Comparison of ENCODE assay signal across 8 cellular contexts in the genomic region with DNA sequence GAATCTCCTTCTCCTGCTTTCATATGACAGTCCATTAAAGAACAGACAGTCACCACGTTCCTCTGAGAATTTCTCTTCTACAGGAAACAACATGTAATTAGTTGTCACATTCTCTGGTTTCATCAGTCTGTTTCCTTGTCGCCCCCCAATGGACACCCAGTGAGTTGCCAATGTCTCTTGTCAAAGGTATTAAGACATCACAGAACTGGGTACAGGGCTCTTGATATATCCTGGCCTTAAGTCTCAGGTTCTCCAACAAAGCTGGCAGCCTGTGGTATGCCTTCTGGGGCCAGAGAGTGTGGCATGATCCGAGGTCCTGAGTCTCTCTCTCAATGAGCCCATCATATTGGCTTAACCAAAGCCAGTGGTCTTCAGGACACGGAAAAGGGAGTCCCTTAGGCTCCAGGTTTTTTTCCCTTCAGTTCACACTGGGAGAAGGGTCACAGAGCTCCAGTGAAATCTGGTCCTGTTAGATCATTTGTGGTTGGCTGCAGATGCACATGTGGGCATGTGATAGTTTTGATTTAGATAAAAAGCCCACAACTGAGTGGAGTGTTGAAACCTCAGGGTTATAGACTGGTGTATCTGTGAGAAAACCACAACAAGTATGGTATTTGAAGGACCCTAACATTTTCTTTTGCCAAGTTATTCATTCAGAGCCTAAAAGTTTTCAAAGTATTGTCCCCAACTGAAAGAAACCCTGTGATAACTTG. TPM values are rescaled to one million over a fixed set of nuclear protein-coding genes. Genes with fewer than 3 reads are reported as not detected.
DNase-seq lines count a peak whose midpoint lies in the region; ATAC-seq and TF ChIP-seq lines count a peak whose summit lies in the region.

No MANE protein-coding gene starts in this region.

- H3K4me3 ChIP-seq in PC-9 = no peak overlapping the region
- no peak overlapping the region for H3K4me3 ChIP-seq in dorsolateral prefrontal cortex
- H3K4me3 ChIP-seq in mucosa of descending colon = no peak overlapping the region

- H3K27me3 ChIP-seq in PC-9 (ENCODE audit: insufficient read depth, low read depth) (peaks cover 72% of the 10 kb centered on the region), dorsolateral prefrontal cortex (peaks cover 0 to 10% (median 0%) of the 10 kb centered on the region in 45 donors)

- no peaks in the 10 kb centered on the region for H3F3A ChIP-seq in PC-9 (ENCODE audit: insufficient read depth, low read depth)

- peak; percentile 62 for DNase-seq in Ammon's horn (ENCODE audit: low spot score)
- DNase-seq in PC-9 = peak in 1 of 2 experiments; percentile 21
- peak in 2 of 10 donors; percentile 47 to 71 for DNase-seq in dorsolateral prefrontal cortex
- peak in 2 of 3 donors; percentile 51 to 72 for DNase-seq in mucosa of descending colon
- DNase-seq in occipital lobe (lab: John Stamatoyannopoulos, UW) = no peak

- POLR2A ChIA-PET in PC-9 (lab: Charles Lee; ENCODE audit: unreplicated experiment) = no interaction called here

- no peaks in the 10 kb centered on the region for H3K79me2 ChIP-seq in PC-9 (ENCODE audit: low read depth)

- H3K27ac ChIP-seq in PC-9 = no peak overlapping the region
- H3K27ac ChIP-seq in dorsolateral prefrontal cortex = no peak overlapping the region

- no peaks in the 10 kb centered on the region for H3K9me2 ChIP-seq in PC-9 (ENCODE audit: insufficient read depth)

- H3K4me1 ChIP-seq in PC-9 (replicated peaks; ENCODE audit: insufficient read depth) (no peaks in the 10 kb centered on the region), mucosa of descending colon (ENCODE audit: low read depth) (peaks cover 21% of the 10 kb centered on the region)

- H3K9me3 ChIP-seq in PC-9 (ENCODE audit: insufficient read depth, low read depth) (no peaks in the 10 kb centered on the region), mucosa of descending colon (no peaks in the 10 kb centered on the region)

- H4K20me1 ChIP-seq in PC-9 (ENCODE audit: insufficient read depth) = peaks cover 7% of the 10 kb centered on the region; the same call in 1 of the 2 replicates

- peak; percentile 62 for ATAC-seq in GM18861 (IDR thresholded peaks at IDR 0.05; ENCODE audit: unreplicated experiment)
- ATAC-seq in HG03175 (IDR thresholded peaks at IDR 0.05; ENCODE audit: unreplicated experiment) = peak; percentile 80
- peak; percentile 39 for ATAC-seq in mucosa of descending colon
- ATAC-seq in GM21515 (IDR thresholded peaks at IDR 0.05; ENCODE audit: unreplicated experiment) = no peak

- H3K36me3 ChIP-seq in PC-9 (ENCODE audit: low read depth) = no peaks in the 10 kb centered on the region
- H3K36me3 ChIP-seq in mucosa of descending colon (ENCODE audit: low read depth) = no peaks in the 10 kb centered on the region

- H3K4me2 ChIP-seq in PC-9 = no peak overlapping the region

- no peak overlapping the region for H2AFZ ChIP-seq in PC-9

- intact Hi-C loops in PC-9 (cut with micrococcal nuclease; ENCODE audit: unreplicated experiment) = no loop called here
- intact Hi-C loops in dorsolateral prefrontal cortex (cut with DNase I) = loop anchor here (5.0 to 10.0 kb wide), 2 partner anchors 89 to 96 kb away; no protein-coding TSS in a partner anchor
- intact Hi-C loops in mucosa of descending colon (cut with DNase I, micrococcal nuclease) = loop anchor here in 1 of 2 donors (10.0 kb wide), 1 partner anchor 89 kb away; no protein-coding TSS in a partner anchor

- CTCF ChIA-PET in PC-9 (lab: Charles Lee) = no interaction called here

- no TSS peak for BruUV-seq in PC-9 (replicated peaks; lab: Mats Ljungman, UMichigan)

- TF ChIP-seq CTCF in PC-9 (conservative IDR thresholded peaks at IDR 0.05) (peak; percentile 53), dorsolateral prefrontal cortex (IDR thresholded peaks at IDR 0.05 in 54 of 56, conservative IDR thresholded peaks at IDR 0.05 in 2 of 56; ENCODE audit: low read depth in 1 of 56, partially characterized antibody in 56 of 56) (peak in 50 of 56 donors; percentile 17 to 64 (median 44)), mucosa of descending colon (IDR thresholded peaks at IDR 0.05) (no peak)

RNA-seq across cellular contexts. Expression of a gene that starts 46.9 kb away (rescaled TPM):
- total RNA-seq in PC-9 (2021) = not detected in 2 replicates
- total RNA-seq in dorsolateral prefrontal cortex = 1 to 10 TPM in 101 of 120 experiments, under 1 TPM in 19; 0.30 to 7.4 (median 1.8) TPM
- total RNA-seq in mucosa of descending colon = 10 to 100 TPM; 10.3 to 47.1 (median 35.8) TPM
- 3.3 TPM for total RNA-seq in occipital lobe
